ENCODE assay signal across 26 cellular contexts in genomic region chr2:1297376-1298159, GRCh38.
"Had no signal": no experiment of that assay in that cellular context is flagged by ENCODE, and none has a peak within 500 bp of the region (broad histone marks: within the 10 kb centered on the region; RNA-seq: fewer than 3 reads in every experiment).

No MANE protein-coding gene starts in this region.

- DNase-seq: naive B cell; naive thymus-derived CD8-positive, alpha-beta T cell; nephron progenitor cell; nucleus accumbens; pancreas; retina; right cardiac atrium; right lobe of liver; sigmoid colon; small intestine; stimulated activated CD4-positive, alpha-beta T cell treated with anti-CD3 and anti-CD28 coated beads, Interleukin-15, amount 100 ng/mL, for 24 hours; stimulated activated CD4-positive, alpha-beta T cell treated with anti-CD3 and anti-CD28 coated beads, Interleukin-2, amount 100 ng/mL, for 24 hours; stimulated activated CD4-positive, alpha-beta T cell treated with anti-CD3 and anti-CD28 coated beads, Interleukin-2, amount 100 ng/mL, for 48 hours; stimulated activated CD4-positive, alpha-beta T cell treated with anti-CD3 and anti-CD28 coated beads, Interleukin-4, amount 100 ng/mL, for 24 hours; stimulated activated naive B cell treated with anti-CD40 and anti-IgM and Interleukin-4, amounts not matched to agents 10 μg/mL and 1 μg/mL and 100 μg/mL, for 72 hours; stimulated activated naive CD4-positive, alpha-beta T cell treated with Interleukin-2 at 50 U/mL for 16 hours; stomach; thyroid gland; trophoblast cell had no signal

- H3K27ac ChIP-seq: neutrophil, pancreas, prostate gland, right lobe of liver, sigmoid colon, stomach, thoracic aorta, thyroid gland, tibial nerve, upper lobe of left lung had no signal

- H3K36me3 ChIP-seq: neutrophil, pancreas, prostate gland, right lobe of liver, sigmoid colon, stomach, thoracic aorta, thyroid gland, tibial nerve, upper lobe of left lung had no signal

- H3K9me3 ChIP-seq: neutrophil, pancreas, prostate gland, right lobe of liver, sigmoid colon, thoracic aorta, thyroid gland, upper lobe of left lung had no signal

- H3K4me3 ChIP-seq: pancreas, prostate gland, right lobe of liver, sigmoid colon, stomach, thoracic aorta, thyroid gland, tibial nerve, upper lobe of left lung had no signal

- H3K4me1 ChIP-seq: pancreas, prostate gland, right lobe of liver, sigmoid colon, stomach, thyroid gland, tibial nerve, upper lobe of left lung had no signal

- ATAC-seq: naive thymus-derived CD8-positive, alpha-beta T cell; natural killer cell treated with Interleukin-12 subunit alpha and Interleukin-12 subunit beta and Interleukin-15 and Interleukin-18, amount 100 ng/mL, for 72 hours; pancreas; right cardiac atrium; stimulated activated effector memory CD8-positive, alpha-beta T cell treated with anti-CD3 and anti-CD28 coated beads, Interleukin-12 subunit alpha, Interleukin-12 subunit beta, amount 100 ng/mL, for 72 hours; stimulated activated naive B cell treated with anti-CD40 and anti-IgM and Interleukin-4, amounts not matched to agents 10 μg/mL and 1 μg/mL and 100 μg/mL, for 72 hours had no signal

- H3K27me3 ChIP-seq: neutrophil, pancreas, right lobe of liver, sigmoid colon, stomach, thyroid gland, tibial nerve, upper lobe of left lung had no signal
